In the genomic region with DNA sequence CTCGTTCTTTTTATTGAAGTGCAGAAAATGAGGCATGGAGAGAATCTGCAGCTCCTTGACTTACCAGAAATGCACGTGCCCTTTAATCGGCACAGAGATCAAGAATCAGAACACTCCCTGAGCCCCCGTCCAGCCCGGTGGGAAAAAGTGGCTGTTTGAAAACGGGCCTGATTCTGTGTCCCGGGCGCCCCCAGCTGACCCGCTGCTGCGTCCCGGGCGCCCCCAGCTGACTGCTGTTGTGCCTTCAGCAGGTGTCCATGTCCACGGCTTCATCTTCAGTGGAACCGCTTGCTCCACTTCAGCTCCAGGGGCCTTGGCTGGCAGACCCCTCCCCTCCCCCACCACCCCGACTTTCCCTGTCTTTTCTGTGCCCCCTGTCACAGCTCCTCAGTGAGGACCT, we compare ENCODE assay signal across 22 cellular contexts. TPM values are rescaled to one million over a fixed set of nuclear protein-coding genes. Genes with fewer than 3 reads are reported as not detected.
DNase-seq lines count a peak whose midpoint lies in the region; ATAC-seq, FAIRE-seq and TF ChIP-seq lines count a peak whose summit lies in the region.
"Had no signal": no experiment of that assay in that cellular context is flagged by ENCODE, and none has a peak within 500 bp of the region (broad histone marks: within the 10 kb centered on the region; RNA-seq: fewer than 3 reads in every experiment).

No MANE protein-coding gene starts in this region.

- H3K4me1 ChIP-seq in SK-N-SH (ENCODE audit: control insufficient read depth in 1 of 2, insufficient read depth in 2 of 2, low read depth in 1 of 2, low read length in 1 of 2) = no peaks in the 10 kb centered on the region
- peaks cover 0 to 3% of the 10 kb centered on the region in 2 experiments; a peak in 1 of 5 replicates for H3K4me1 ChIP-seq in K562 (replicated peaks in 1 of 2; ENCODE audit: control insufficient read depth in 2 of 2, insufficient read depth in 2 of 2, low read length in 2 of 2)
- peaks cover 30% of the 10 kb centered on the region for H3K4me1 ChIP-seq in lower lobe of right lung
- H3K4me1 ChIP-seq in colonic mucosa = peaks cover 17% of the 10 kb centered on the region
- H3K4me1 ChIP-seq: HAP-1 had no signal

- no peak for FAIRE-seq in K562 (lab: Jason Lieb, UNC)
- FAIRE-seq: GM18507 had no signal

- intact Hi-C loops in K562 (cut with micrococcal nuclease) (no loop called here), lower lobe of right lung (cut with DNase I) (no loop called here), colonic mucosa (cut with DNase I) (no loop called here)

- no peaks in the 10 kb centered on the region for H3K27me3 ChIP-seq in SK-N-SH (ENCODE audit: insufficient read depth)
- no peaks in the 10 kb centered on the region for H3K27me3 ChIP-seq in K562 (ENCODE audit: control insufficient read depth in 2 of 2, insufficient read depth in 2 of 2, low read length in 2 of 2)
- H3K27me3 ChIP-seq in lower lobe of right lung (ENCODE audit: low read depth) = no peaks in the 10 kb centered on the region
- no peaks in the 10 kb centered on the region for H3K27me3 ChIP-seq in colonic mucosa
- H3K27me3 ChIP-seq: Peyer's patch had no signal

- H2AFZ ChIP-seq in SK-N-SH (ENCODE audit: low read depth) = no peak overlapping the region
- H2AFZ ChIP-seq in K562 (ENCODE audit: low read depth, low read length) = no peak overlapping the region
- H2AFZ ChIP-seq: GM23248 had no signal

- peaks cover 2% of the 10 kb centered on the region for H3F3A ChIP-seq in SK-N-SH (replicated peaks; ENCODE audit: insufficient read depth)

- H3K9me1 ChIP-seq in K562 (ENCODE audit: control insufficient read depth, insufficient read depth, low read length) = peaks cover 4% of the 10 kb centered on the region

- H3K36me3 ChIP-seq in SK-N-SH (replicated peaks in 1 of 2; ENCODE audit: control insufficient read depth in 1 of 2, insufficient read depth in 2 of 2, low read length in 1 of 2) (peaks cover 44 to 49% of the 10 kb centered on the region in 2 experiments), K562 (ENCODE audit: control insufficient read depth, insufficient read depth, low read length) (peaks cover 86% of the 10 kb centered on the region), lower lobe of right lung (peaks cover 72% of the 10 kb centered on the region), colonic mucosa (no peaks in the 10 kb centered on the region)

- H3K9ac ChIP-seq in SK-N-SH (no peak overlapping the region), K562 (ENCODE audit: insufficient read depth in 1 of 2, low read depth in 2 of 2, low read length in 2 of 2) (no peak overlapping the region), colonic mucosa (ENCODE audit: low read depth in 2 of 2, low read length in 2 of 2) (peak overlapping the region in 1 of 2 donors; percentile 80)
- H3K9ac ChIP-seq: GM23248 had no signal

- 95% methylated on average over 15 of the region's 15 CpGs for WGBS in SK-N-SH (ENCODE audit: low lambda C conversion rate)
- WGBS in K562 (ENCODE audit: insufficient coverage, low coverage, missing lambda C conversion rate) = 94% methylated on average over 14 of the region's 15 CpGs

- H3K4me3 ChIP-seq in SK-N-SH (ENCODE audit: low read depth in 2 of 2, low read length in 1 of 2) = no peak overlapping the region
- no peak overlapping the region for H3K4me3 ChIP-seq in K562
- no peak overlapping the region for H3K4me3 ChIP-seq in lower lobe of right lung
- H3K4me3 ChIP-seq in colonic mucosa = no peak overlapping the region
- H3K4me3 ChIP-seq: GM23248, HAP-1, Peyer's patch, SK-N-MC had no signal

- H3K79me2 ChIP-seq in SK-N-SH (ENCODE audit: insufficient read depth) (peaks cover 96% of the 10 kb centered on the region), K562 (ENCODE audit: control insufficient read depth, insufficient read depth, low read length) (peaks cover 72% of the 10 kb centered on the region)

- H4K20me1 ChIP-seq in SK-N-SH (ENCODE audit: insufficient read depth) = peaks cover 52% of the 10 kb centered on the region
- H4K20me1 ChIP-seq in K562 (replicated peaks; ENCODE audit: control insufficient read depth, insufficient read depth, low read length) = peaks cover 22% of the 10 kb centered on the region

- TF ChIP-seq CTCF in SK-N-SH (IDR thresholded peaks at IDR 0.05) (no peak), K562 (IDR thresholded peaks at IDR 0.05 in 2 of 3, conservative IDR thresholded peaks at IDR 0.05 in 1 of 3; ENCODE audit: insufficient read depth in 2 of 3, low read depth in 1 of 3, low read length in 3 of 3) (no peak), lower lobe of right lung (IDR thresholded peaks at IDR 0.05) (no peak), colonic mucosa (IDR thresholded peaks at IDR 0.05) (no peak)

- CTCF ChIA-PET in SK-N-SH (lab: Yijun Ruan, JAX) (interaction anchor here (0.8 to 4.2 kb wide), 6 partner anchors 10 to 63 kb away, joined by 3 to 26 read pairs (median 4); no protein-coding TSS in a partner anchor), K562 (lab: Yijun Ruan, JAX; ENCODE audit: low intra/inter-chr PET ratio) (interaction anchor here (0.7 kb wide), 1 partner anchor 268 kb away, joined by 4 read pairs; no protein-coding TSS in a partner anchor)

- no peak for ATAC-seq in SK-N-SH treated with all-trans-retinoic acid at 6 μM for 48 hours
- ATAC-seq in K562 = no peak
- ATAC-seq in lower lobe of right lung = no peak

- in situ Hi-C loops in K562 (cut with MboI) = no loop called here

- no peak for TF ChIP-seq POLR2A in K562 (conservative IDR thresholded peaks at IDR 0.05)

- DNase-seq in SK-N-SH (peak; percentile 18), K562 (ENCODE audit: extremely low read depth in 1 of 4, low spot score in 3 of 4) (no peak), lower lobe of right lung (peak; percentile 31), colonic mucosa (no peak), 8988T (no peak), LoVo (ENCODE audit: low spot score) (no peak)
- DNase-seq: DMS53, GM23248, NCI-H1105, NCI-H1436 treated with DMSO at 0.1 percent for 48 hours, NCI-H187 treated with DMSO at 0.1 percent for 48 hours, NCI-H2171 treated with DMSO at 0.1 percent for 48 hours, NCI-H510A treated with DMSO at 0.1 percent for 48 hours, OCI-M1, Peyer's patch, SIG-M5 had no signal

- H3K4me2 ChIP-seq in SK-N-SH (no peak overlapping the region), K562 (ENCODE audit: insufficient read depth, low read length) (no peak overlapping the region)

- POLR2A ChIA-PET in SK-N-SH (lab: Yijun Ruan, JAX) (no interaction called here), K562 (lab: Yijun Ruan, JAX) (interaction anchor here (1.1 kb wide), 1 partner anchor 9 kb away, joined by 4 read pairs; no protein-coding TSS in a partner anchor)

- H3K27ac ChIP-seq in SK-N-SH (ENCODE audit: low read depth in 2 of 2, low read length in 1 of 2) (no peak overlapping the region), K562 (ENCODE audit: extremely low read depth, low read depth, low read length) (no peak overlapping the region), lower lobe of right lung (no peak overlapping the region), temporal lobe (ENCODE audit: low read depth, low read length) (peak overlapping the region; percentile 87), colonic mucosa (no peak overlapping the region)
- H3K27ac ChIP-seq: 22Rv1, GM23248, SK-N-MC had no signal

- no TSS peak for BruUV-seq in K562 (replicated peaks; lab: Mats Ljungman, UMichigan)

- TF ChIP-seq RAD21 in SK-N-SH (IDR thresholded peaks at IDR 0.05; ENCODE audit: low read length) = no peak
- no peak for TF ChIP-seq RAD21 in K562 (CRISPR knock-in tag; conservative IDR thresholded peaks at IDR 0.05 in 1 of 2, IDR thresholded peaks at IDR 0.05 in 1 of 2)

- TF ChIP-seq EP300 in SK-N-SH (IDR thresholded peaks at IDR 0.05; ENCODE audit: borderline replicate concordance in 1 of 2, low read depth in 1 of 2, low read length in 1 of 2) = no peak
- no peak for TF ChIP-seq EP300 in K562 (IDR thresholded peaks at IDR 0.05; ENCODE audit: low read length)

- H3K9me3 ChIP-seq in SK-N-SH (no peaks in the 10 kb centered on the region), K562 (replicated peaks; ENCODE audit: control insufficient read depth, insufficient read depth, low read depth, low read length) (no peaks in the 10 kb centered on the region), lower lobe of right lung (no peaks in the 10 kb centered on the region), colonic mucosa (no peaks in the 10 kb centered on the region)
- H3K9me3 ChIP-seq: HAP-1, Peyer's patch had no signal

- no peaks in the 10 kb centered on the region for H3K9me2 ChIP-seq in SK-N-SH

TF ChIP-seq in SK-N-SH, 30 proteins besides CTCF, POLR2A, EP300 and RAD21 (continues in another document):
- TF ChIP-seq TCF12 (IDR thresholded peaks at IDR 0.05) (no peak), MXI1 (IDR thresholded peaks at IDR 0.05; ENCODE audit: low read depth, low read length) (no peak)

TF ChIP-seq in SK-N-SH treated with all-trans-retinoic acid at 6 μM for 48 hours, 23 proteins besides CTCF, POLR2A, EP300 and RAD21:
- no peak for TF ChIP-seq ESRRG (CRISPR knock-in tag; IDR thresholded peaks at IDR 0.05)

TF ChIP-seq in K562, 482 proteins besides CTCF, POLR2A, EP300 and RAD21:
- TF ChIP-seq POLR2G (IDR thresholded peaks at IDR 0.05; ENCODE audit: low read depth, low read length) = 0 out of 2 replicates have a peak, but pooled peaks have one; percentile 32
- no peak for TF ChIP-seq PPARD (CRISPR knock-in tag; IDR thresholded peaks at IDR 0.05)
- peak; percentile 55 for TF ChIP-seq RBM22 (IDR thresholded peaks at IDR 0.05; ENCODE audit: low read depth, low read length, poor library complexity, severe bottlenecking)

RNA-seq across cellular contexts. Expression of a gene that starts 47.8 kb away (rescaled TPM):
- polyA plus RNA-seq in SK-N-SH (2012; rRNA removed) (33.6 and 36.4 TPM in 2 replicates), K562 (2011; rRNA removed) (47.2 and 52.2 TPM in 2 replicates), K562 (2014; fragmentation: Illumina TruSeq; extraction: Trizol) (56.1 and 65.8 TPM in 2 replicates), K562 (2014; fragmentation: Nextera tagmentation; extraction: Ambion mirVana) (1 to 10 TPM; 3.0 to 4.2 TPM), K562 (2014; rRNA removed) (39.6 and 41.9 TPM in 2 replicates)
- 21.3 and 29.9 TPM in 2 replicates for polyA plus RNA-seq in SK-N-SH (2012; cell fraction: cytosol; rRNA removed)
- 43.8 and 54.0 TPM in 2 replicates for polyA plus RNA-seq in SK-N-SH (2012; cell fraction: nucleus; rRNA removed)
- 166 and 251 TPM in 2 replicates for total RNA-seq in K562 (2011; cell fraction: chromatin; rRNA removed; ENCODE audit: low replicate concordance)
- total RNA-seq in K562 (2011; cell fraction: nucleolus; rRNA removed) = 125 and 127 TPM in 2 replicates
- 127 and 131 TPM in 2 replicates for total RNA-seq in K562 (2011; cell fraction: nucleoplasm; rRNA removed)
- total RNA-seq in K562 (2014; rRNA removed) (41.5 and 56.9 TPM in 2 replicates), K562 (2014; rRNA removed; fragmentation: Illumina TruSeq; extraction: Trizol) (41.2 and 44.1 TPM in 2 replicates), K562 (2015; rRNA removed; fragmentation: Illumina TruSeq; extraction: Trizol) (52.0 and 52.4 TPM in 2 replicates), K562 (2021) (86.0 and 93.2 TPM in 2 replicates), lower lobe of right lung (60.1 TPM), temporal lobe (27.8 TPM), colonic mucosa (10 to 100 TPM; 34.8 to 44.5 TPM)
- 38.3 and 50.0 TPM in 2 replicates for polyA plus RNA-seq in K562 (2011; cell fraction: cytosol; rRNA removed)
- 35.3 and 49.9 TPM in 2 replicates for polyA plus RNA-seq in K562 (2011; cell fraction: nucleus; rRNA removed)
- polyA plus RNA-seq in K562 (2012) = 36.6 and 41.2 TPM in 2 replicates
- 40.7 and 56.5 TPM in 2 replicates for polyA minus RNA-seq in K562 (2011; rRNA and poly(A)+ RNA removed)
- 73.7 and 76.9 TPM in 2 replicates for polyA minus RNA-seq in K562 (2011; cell fraction: cytosol; rRNA and poly(A)+ RNA removed)
- polyA minus RNA-seq in K562 (2011; cell fraction: nucleus; rRNA and poly(A)+ RNA removed) = 35.9 and 60.9 TPM in 2 replicates

Comparison
In these comparisons a context has a peak if more than half of its experiments do, and no peak if none do; other contexts are left out.
1. DNase-seq: peak in SK-N-SH (single experiment) and lower lobe of right lung (single experiment); none in K562 (0 of 4), colonic mucosa (single experiment), 8988T (single experiment) and LoVo (single experiment).